ENCODE assay signal across 1 cellular context in genomic region chr15:39455502-39455991, GRCh38.
TF ChIP-seq lines count a peak whose summit lies in the region.

No MANE protein-coding gene starts in this region.

TF ChIP-seq in HepG2, 621 proteins besides CTCF, POLR2A, EP300 and RAD21 (continued from another document and continues in another):
- peak; percentile 54; the same call in 1 of the 2 replicates for TF ChIP-seq SALL1 (CRISPR knock-in tag; IDR thresholded peaks at IDR 0.05)
- TF ChIP-seq ZNF296 (CRISPR knock-in tag; conservative IDR thresholded peaks at IDR 0.05): no peak
- peak; percentile 66 for TF ChIP-seq SKI (IDR thresholded peaks at IDR 0.05; ENCODE audit: partially characterized antibody)
- TF ChIP-seq NFE2L2 (IDR thresholded peaks at IDR 0.05; ENCODE audit: low read length): peak; percentile 99
- TF ChIP-seq JUN (CRISPR knock-in tag; IDR thresholded peaks at IDR 0.05): peak; percentile 38; the same call in 1 of the 2 replicates
- peak; percentile 52; the same call in 1 of the 2 replicates for TF ChIP-seq TFAP4 (IDR thresholded peaks at IDR 0.05; ENCODE audit: borderline replicate concordance, low read depth)
- peak; percentile 9; the same call in 1 of the 2 replicates for TF ChIP-seq RXRB (CRISPR knock-in tag; IDR thresholded peaks at IDR 0.05; ENCODE audit: borderline replicate concordance)
- 0 out of 2 replicates have a peak, but pooled peaks have one; percentile 19 for TF ChIP-seq RERE (CRISPR knock-in tag; IDR thresholded peaks at IDR 0.05; ENCODE audit: low read depth)
- peak; percentile 85 for TF ChIP-seq FOXA3 (CRISPR knock-in tag; IDR thresholded peaks at IDR 0.05)
- TF ChIP-seq FOXP1 (IDR thresholded peaks at IDR 0.05): 0 out of 2 replicates have a peak, but pooled peaks have one; percentile 40
- TF ChIP-seq FOXP1 (CRISPR knock-in tag; IDR thresholded peaks at IDR 0.05): peak; percentile 79
- TF ChIP-seq ZBTB42 (CRISPR knock-in tag; IDR thresholded peaks at IDR 0.05): no peak
- 0 out of 2 replicates have a peak, but pooled peaks have one; percentile 22 for TF ChIP-seq SNAPC2 (CRISPR knock-in tag; IDR thresholded peaks at IDR 0.05)
- peak; percentile 91 for TF ChIP-seq MAFF (IDR thresholded peaks at IDR 0.05; ENCODE audit: low read depth, low read length)
- TF ChIP-seq FOXA1 (IDR thresholded peaks at IDR 0.05): peak; percentile 90
- peak; percentile 78 for TF ChIP-seq FOXA1 (CRISPR knock-in tag; IDR thresholded peaks at IDR 0.05)
- no peak for TF ChIP-seq NR3C1 (CRISPR knock-in tag; IDR thresholded peaks at IDR 0.05)
- TF ChIP-seq ISL2 (CRISPR knock-in tag; IDR thresholded peaks at IDR 0.05): peak; percentile 71; the same call in 1 of the 2 replicates
- TF ChIP-seq RARA (CRISPR knock-in tag; IDR thresholded peaks at IDR 0.05): peak; percentile 21; the same call in 1 of the 2 replicates
- TF ChIP-seq TBX2 (CRISPR knock-in tag; IDR thresholded peaks at IDR 0.05; ENCODE audit: borderline replicate concordance): peak; percentile 25; the same call in 1 of the 2 replicates
- TF ChIP-seq ZNF644 (CRISPR knock-in tag; IDR thresholded peaks at IDR 0.05; ENCODE audit: low read depth): peak; percentile 89
- no peak for TF ChIP-seq CBX1 (IDR thresholded peaks at IDR 0.05; ENCODE audit: low read depth)
- peak; percentile 72 for TF ChIP-seq BCL6 (CRISPR knock-in tag; IDR thresholded peaks at IDR 0.05)
- TF ChIP-seq SAP130 (CRISPR knock-in tag; IDR thresholded peaks at IDR 0.05; ENCODE audit: low read depth): peak; percentile 76
- TF ChIP-seq GATAD2A (CRISPR knock-in tag; IDR thresholded peaks at IDR 0.05): peak; percentile 87
- TF ChIP-seq HMG20A (CRISPR knock-in tag; IDR thresholded peaks at IDR 0.05; ENCODE audit: borderline replicate concordance): peak; percentile 68; the same call in 1 of the 2 replicates
- TF ChIP-seq CREB1 (IDR thresholded peaks at IDR 0.05): no peak
- 0 out of 2 replicates have a peak, but pooled peaks have one; percentile 35 for TF ChIP-seq CREB1 (CRISPR knock-in tag; IDR thresholded peaks at IDR 0.05)
- peak; percentile 51; the same call in 1 of the 2 replicates for TF ChIP-seq FOXO1 (CRISPR knock-in tag; IDR thresholded peaks at IDR 0.05)
- no peak for TF ChIP-seq ZNF329 (CRISPR knock-in tag; IDR thresholded peaks at IDR 0.05; ENCODE audit: low read depth)
- TF ChIP-seq MED1 (CRISPR knock-in tag; IDR thresholded peaks at IDR 0.05): peak; percentile 83
- peak; percentile 33 for TF ChIP-seq TBL1XR1 (IDR thresholded peaks at IDR 0.05; ENCODE audit: borderline replicate concordance, low read length, partially characterized antibody)
- TF ChIP-seq POLR2AphosphoS5 (IDR thresholded peaks at IDR 0.05; ENCODE audit: low read depth, low read length): no peak
- TF ChIP-seq CREM (IDR thresholded peaks at IDR 0.05): peak; percentile 71
- TF ChIP-seq CREM (CRISPR knock-in tag; IDR thresholded peaks at IDR 0.05): no peak
- TF ChIP-seq AHDC1 (CRISPR knock-in tag; IDR thresholded peaks at IDR 0.05; ENCODE audit: borderline replicate concordance): peak; percentile 81; the same call in 1 of the 2 replicates
- TF ChIP-seq SOX6 (IDR thresholded peaks at IDR 0.05): no peak
- peak; percentile 76 for TF ChIP-seq SOX6 (CRISPR knock-in tag; IDR thresholded peaks at IDR 0.05)
- peak; percentile 80; the same call in 1 of the 2 replicates for TF ChIP-seq SOX5 (CRISPR knock-in tag; IDR thresholded peaks at IDR 0.05; ENCODE audit: borderline replicate concordance)
- TF ChIP-seq NCOA2 (CRISPR knock-in tag; IDR thresholded peaks at IDR 0.05): peak; percentile 83
- TF ChIP-seq FOSL1 (CRISPR knock-in tag; IDR thresholded peaks at IDR 0.05; ENCODE audit: borderline replicate concordance): peak; percentile 68; the same call in 1 of the 2 replicates
- no peak for TF ChIP-seq NAIF1 (CRISPR knock-in tag; IDR thresholded peaks at IDR 0.05; ENCODE audit: borderline replicate concordance)
- no peak for TF ChIP-seq SOX13 (IDR thresholded peaks at IDR 0.05)
- TF ChIP-seq SOX13 (CRISPR knock-in tag; conservative IDR thresholded peaks at IDR 0.05 in 1 of 2, IDR thresholded peaks at IDR 0.05 in 1 of 2): peak in 1 of 2 experiments; percentile 81; a peak in 2 of 4 replicates
- TF ChIP-seq AKNA (CRISPR knock-in tag; IDR thresholded peaks at IDR 0.05; ENCODE audit: borderline replicate concordance): no peak
- TF ChIP-seq HOXA3 (CRISPR knock-in tag; IDR thresholded peaks at IDR 0.05): 0 out of 2 replicates have a peak, but pooled peaks have one; percentile 17
- TF ChIP-seq HDAC2 (CRISPR knock-in tag; IDR thresholded peaks at IDR 0.05): peak; percentile 47; the same call in 1 of the 2 replicates
